Comparison of ENCODE assay signal across 22 cellular contexts in genomic region chr2:17657759-17658158, GRCh38.
DNase-seq lines count a peak whose midpoint lies in the region; ATAC-seq, FAIRE-seq and TF ChIP-seq lines count a peak whose summit lies in the region.
"Had no signal": no experiment of that assay in that cellular context is flagged by ENCODE, and none has a peak within 500 bp of the region (broad histone marks: within the 10 kb centered on the region; RNA-seq: fewer than 3 reads in every experiment).

No MANE protein-coding gene starts in this region.

- H3K9ac ChIP-seq in HepG2 (ENCODE audit: insufficient read depth, low read depth, low read length) = no peak overlapping the region
- H3K9ac ChIP-seq in astrocyte (ENCODE audit: low read length) = no peak overlapping the region
- H3K9ac ChIP-seq: BLaER1 had no signal

- peaks cover 23 to 44% of the 10 kb centered on the region in 2 experiments for H3K36me3 ChIP-seq in HepG2 (replicated peaks in 1 of 2; ENCODE audit: control insufficient read depth in 1 of 2, insufficient read depth in 2 of 2, low read length in 2 of 2)
- no peaks in the 10 kb centered on the region for H3K36me3 ChIP-seq in right lobe of liver
- H3K36me3 ChIP-seq in astrocyte (ENCODE audit: insufficient read depth, low read length) = peaks cover 4% of the 10 kb centered on the region

- peaks cover 18% of the 10 kb centered on the region for H3K4me1 Mint-ChIP-seq in astrocyte (ENCODE audit: low read depth, unreplicated experiment)
- H3K4me1 Mint-ChIP-seq in glutamatergic neuron (ENCODE audit: low read depth, unreplicated experiment) = peaks cover 12% of the 10 kb centered on the region
- H3K4me1 Mint-ChIP-seq in activated naive CD4-positive, alpha-beta T cell treated with anti-CD3 and anti-CD28 coated beads, Interleukin-2, amount 10 ng/mL, durations not matched to agents 7 days and 5 days = peaks cover 11% of the 10 kb centered on the region

- H3K9me3 Mint-ChIP-seq in astrocyte (ENCODE audit: unreplicated experiment) = no peaks in the 10 kb centered on the region
- H3K9me3 Mint-ChIP-seq in glutamatergic neuron (ENCODE audit: unreplicated experiment) = no peaks in the 10 kb centered on the region
- H3K9me3 Mint-ChIP-seq in activated naive CD4-positive, alpha-beta T cell treated with anti-CD3 and anti-CD28 coated beads, Interleukin-2, amount 10 ng/mL, durations not matched to agents 7 days and 5 days = no peaks in the 10 kb centered on the region
- H3K9me3 Mint-ChIP-seq: CD14-positive monocyte; CD4-positive, alpha-beta memory T cell; HFFc6 had no signal

- H3K4me2 ChIP-seq in HepG2 (ENCODE audit: low read depth, low read length) (no peak overlapping the region), astrocyte (ENCODE audit: low read length) (no peak overlapping the region)
- H3K4me2 ChIP-seq: BLaER1 had no signal

- TF ChIP-seq CTCF in HepG2 (CRISPR knock-in tag; IDR thresholded peaks at IDR 0.05) (no peak), right lobe of liver (IDR thresholded peaks at IDR 0.05) (no peak), astrocyte (IDR thresholded peaks at IDR 0.05; ENCODE audit: insufficient read depth, low read depth, low read length) (no peak), glutamatergic neuron (IDR thresholded peaks at IDR 0.05; ENCODE audit: partially characterized antibody, unreplicated experiment) (no peak)

- H3K27me3 ChIP-seq in HepG2 (ENCODE audit: control insufficient read depth in 1 of 2, insufficient read depth in 2 of 2, low read length in 2 of 2) (no peaks in the 10 kb centered on the region), right lobe of liver (no peaks in the 10 kb centered on the region), astrocyte (ENCODE audit: insufficient read depth, low read length) (no peaks in the 10 kb centered on the region)
- H3K27me3 ChIP-seq: BLaER1 had no signal

- no TSS peak for BruUV-seq in HepG2 (replicated peaks; lab: Mats Ljungman, UMichigan)

- no peak for TF ChIP-seq POLR2A in HepG2 (IDR thresholded peaks at IDR 0.05; ENCODE audit: insufficient read depth in 1 of 2, low read depth in 2 of 2, low read length in 2 of 2)
- no peak for TF ChIP-seq POLR2A in right lobe of liver (IDR thresholded peaks at IDR 0.05)

- in situ Hi-C loops in HepG2 (cut with HindIII; ENCODE audit: extremely low pct_ligation_motif_present, low pct_unique_long_range_greater_than_20kb) = loop anchor here (25.0 kb wide), 1 partner anchor 345 kb away; no protein-coding TSS in a partner anchor

- H3K4me3 ChIP-seq in HepG2 (replicated peaks in 1 of 3; ENCODE audit: insufficient read depth in 1 of 3, low read depth in 2 of 3, low read length in 3 of 3) (no peak overlapping the region), right lobe of liver (no peak overlapping the region), astrocyte (ENCODE audit: insufficient read depth, low read depth, low read length) (no peak overlapping the region)
- H3K4me3 ChIP-seq: BLaER1 had no signal

- H3K27ac Mint-ChIP-seq in astrocyte (ENCODE audit: unreplicated experiment) (no peak overlapping the region), glutamatergic neuron (ENCODE audit: unreplicated experiment) (no peak overlapping the region)
- no peak overlapping the region for H3K27ac Mint-ChIP-seq in activated naive CD4-positive, alpha-beta T cell treated with anti-CD3 and anti-CD28 coated beads, Interleukin-2, amount 10 ng/mL, durations not matched to agents 7 days and 5 days

- no peak overlapping the region for H2AFZ ChIP-seq in HepG2 (ENCODE audit: low read length)
- no peak overlapping the region for H2AFZ ChIP-seq in astrocyte (ENCODE audit: low read depth, low read length)

- H3K27me3 Mint-ChIP-seq in astrocyte (ENCODE audit: low read depth, unreplicated experiment) = no peaks in the 10 kb centered on the region
- no peaks in the 10 kb centered on the region for H3K27me3 Mint-ChIP-seq in glutamatergic neuron (ENCODE audit: unreplicated experiment)
- no peaks in the 10 kb centered on the region for H3K27me3 Mint-ChIP-seq in activated naive CD4-positive, alpha-beta T cell treated with anti-CD3 and anti-CD28 coated beads, Interleukin-2, amount 10 ng/mL, durations not matched to agents 7 days and 5 days
- H3K27me3 Mint-ChIP-seq: CD4-positive, alpha-beta memory T cell had no signal

- TF ChIP-seq RAD21 in HepG2 (CRISPR knock-in tag; IDR thresholded peaks at IDR 0.05) = no peak

- H3K4me1 ChIP-seq in HepG2 (ENCODE audit: insufficient read depth, low read length) = no peaks in the 10 kb centered on the region
- H3K4me1 ChIP-seq in right lobe of liver = no peaks in the 10 kb centered on the region
- no peaks in the 10 kb centered on the region for H3K4me1 ChIP-seq in astrocyte (ENCODE audit: insufficient read depth, low read length)

- H3K4me3 Mint-ChIP-seq in astrocyte (ENCODE audit: unreplicated experiment) = no peak overlapping the region
- H3K4me3 Mint-ChIP-seq in glutamatergic neuron (ENCODE audit: unreplicated experiment) = peak overlapping the region; percentile 45
- H3K4me3 Mint-ChIP-seq in activated naive CD4-positive, alpha-beta T cell treated with anti-CD3 and anti-CD28 coated beads, Interleukin-2, amount 10 ng/mL, durations not matched to agents 7 days and 5 days = no peak overlapping the region
- H3K4me3 Mint-ChIP-seq: CD14-positive monocyte; CD4-positive, alpha-beta memory T cell; HFFc6 had no signal

- CTCF ChIA-PET in HepG2 (lab: Yijun Ruan, JAX; ENCODE audit: low intra/inter-chr PET ratio, low total read pairs) = no interaction called here
- CTCF ChIA-PET in activated naive CD4-positive, alpha-beta T cell treated with anti-CD3 and anti-CD28 coated beads, Interleukin-2, amount 10 ng/mL, durations not matched to agents 7 days and 5 days (lab: Charles Lee) = interaction anchor here (1.6 to 7.6 kb wide), 2 partner anchors 12 to 13 kb away, joined by 5 to 50 read pairs; no protein-coding TSS in a partner anchor

- POLR2A ChIA-PET in HepG2 (lab: Yijun Ruan, JAX) = no interaction called here

- H3K79me2 ChIP-seq in HepG2 (ENCODE audit: insufficient read depth, low read length) = no peaks in the 10 kb centered on the region
- H3K79me2 ChIP-seq in astrocyte (ENCODE audit: insufficient read depth, low read length) = no peaks in the 10 kb centered on the region

- ATAC-seq in HepG2 (no peak), right lobe of liver (no peak), HG02678 (IDR thresholded peaks at IDR 0.05; ENCODE audit: unreplicated experiment) (no peak)
- ATAC-seq: HCT116 had no signal

- WGBS in HepG2 (ENCODE audit: low lambda C conversion rate) = 96% methylated on average over 4 of the region's 4 CpGs
- 89% methylated on average over 4 of the region's 4 CpGs for WGBS in right lobe of liver (ENCODE audit: insufficient coverage, low coverage, low lambda C conversion rate, missing lambda C conversion rate)

- intact Hi-C loops in HepG2 (cut with micrococcal nuclease; ENCODE audit: unreplicated experiment) = no loop called here
- intact Hi-C loops in right lobe of liver (cut with DNase I) = no loop called here

- FAIRE-seq in HepG2 (lab: Jason Lieb, UNC) = no peak
- no peak for FAIRE-seq in astrocyte (lab: Jason Lieb, UNC)
- FAIRE-seq: GM19239 had no signal

- H3K36me3 Mint-ChIP-seq in astrocyte (ENCODE audit: low read depth, unreplicated experiment) (peaks cover 3% of the 10 kb centered on the region), glutamatergic neuron (ENCODE audit: unreplicated experiment) (no peaks in the 10 kb centered on the region)
- H3K36me3 Mint-ChIP-seq in activated naive CD4-positive, alpha-beta T cell treated with anti-CD3 and anti-CD28 coated beads, Interleukin-2, amount 10 ng/mL, durations not matched to agents 7 days and 5 days = peaks cover 7% of the 10 kb centered on the region

- H4K20me1 ChIP-seq in HepG2 (ENCODE audit: insufficient read depth, low read length) (no peaks in the 10 kb centered on the region), astrocyte (ENCODE audit: insufficient read depth, low read length) (no peaks in the 10 kb centered on the region)
- H4K20me1 ChIP-seq: BLaER1 had no signal

- TF ChIP-seq EP300 in HepG2 (IDR thresholded peaks at IDR 0.05; ENCODE audit: low read depth in 2 of 2, low read length in 2 of 2) (no peak), HepG2 (CRISPR knock-in tag; IDR thresholded peaks at IDR 0.05; ENCODE audit: borderline replicate concordance) (no peak)

- no peaks in the 10 kb centered on the region for H3K9me3 ChIP-seq in HepG2 (ENCODE audit: low read length)
- H3K9me3 ChIP-seq in right lobe of liver = no peaks in the 10 kb centered on the region
- no peaks in the 10 kb centered on the region for H3K9me3 ChIP-seq in astrocyte (ENCODE audit: insufficient read depth, low read depth, low read length)
- H3K9me3 ChIP-seq: BLaER1 had no signal

- H3K27ac ChIP-seq in HepG2 (ENCODE audit: extremely low read length, insufficient read depth, low read length) = no peak overlapping the region
- no peak overlapping the region for H3K27ac ChIP-seq in right lobe of liver
- peak overlapping the region; percentile 51 for H3K27ac ChIP-seq in astrocyte (ENCODE audit: low read depth, low read length)
- H3K27ac ChIP-seq: 22Rv1, BLaER1, HL-60 had no signal

- DNase-seq in HepG2 (ENCODE audit: low spot score) (no peak), right lobe of liver (no peak), astrocyte (ENCODE audit: low read depth) (no peak), glutamatergic neuron (no peak), NCI-H82 treated with DMSO at 0.1 percent for 48 hours (lab: John Stamatoyannopoulos, UW; ENCODE audit: unreplicated experiment) (no peak), UCSD-AML1 (lab: John Stamatoyannopoulos, UW; ENCODE audit: unreplicated experiment) (no peak)
- no peak for DNase-seq in activated naive CD4-positive, alpha-beta T cell treated with anti-CD3 and anti-CD28 coated beads, Interleukin-2, amount 10 ng/mL, durations not matched to agents 7 days and 5 days
- DNase-seq: CD4-positive, alpha-beta memory T cell; DMS153; DMS79; GF-D8; GOT3; H7; KBM-7 had no signal

TF ChIP-seq in HepG2, 621 proteins besides CTCF, POLR2A, EP300 and RAD21:
- TF ChIP-seq AHR (CRISPR knock-in tag; IDR thresholded peaks at IDR 0.05) (no peak), MAFF (IDR thresholded peaks at IDR 0.05; ENCODE audit: low read depth, low read length) (peak; percentile 39; the same call in 1 of the 2 replicates), ZNF235 (CRISPR knock-in tag; IDR thresholded peaks at IDR 0.05; ENCODE audit: borderline replicate concordance) (no peak), MAFK (conservative IDR thresholded peaks at IDR 0.05 in 1 of 2, IDR thresholded peaks at IDR 0.05 in 1 of 2; ENCODE audit: low read length in 2 of 2) (peak; percentile 64 to 69; a peak in 3 of 4 replicates), ZNF556 (CRISPR knock-in tag; IDR thresholded peaks at IDR 0.05; ENCODE audit: borderline replicate concordance) (no peak), ATF5 (CRISPR knock-in tag; IDR thresholded peaks at IDR 0.05; ENCODE audit: low read depth) (no peak), ZFP41 (CRISPR knock-in tag; IDR thresholded peaks at IDR 0.05; ENCODE audit: borderline replicate concordance) (no peak), ELF3 (CRISPR knock-in tag; IDR thresholded peaks at IDR 0.05) (no peak)
